Comparison of ENCODE assay signal across 20 cellular contexts in genomic region chr14:84825481-84825880, GRCh38.
DNase-seq lines count a peak whose midpoint lies in the region; ATAC-seq, FAIRE-seq and TF ChIP-seq lines count a peak whose summit lies in the region.
"Had no signal": no experiment of that assay in that cellular context is flagged by ENCODE, and none has a peak within 500 bp of the region (broad histone marks: within the 10 kb centered on the region; RNA-seq: fewer than 3 reads in every experiment).

No MANE protein-coding gene starts in this region.

- H3K27me3 ChIP-seq in breast epithelium: no peaks in the 10 kb centered on the region
- no peaks in the 10 kb centered on the region for H3K27me3 ChIP-seq in astrocyte (ENCODE audit: insufficient read depth, low read length)

- CTCF ChIA-PET in MCF 10A (lab: Yijun Ruan, JAX): interaction anchor here (0.6 kb wide), 1 partner anchor 90 kb away, joined by 4 read pairs; no protein-coding TSS in a partner anchor

- no peak overlapping the region for H2AFZ ChIP-seq in astrocyte (ENCODE audit: low read depth, low read length)

- H3K9me3 ChIP-seq in breast epithelium (no peaks in the 10 kb centered on the region), astrocyte (ENCODE audit: insufficient read depth, low read depth, low read length) (no peaks in the 10 kb centered on the region)
- H3K9me3 ChIP-seq: psoas muscle had no signal

- no peak overlapping the region for H3K4me3 ChIP-seq in breast epithelium
- no peak overlapping the region for H3K4me3 ChIP-seq in astrocyte (ENCODE audit: insufficient read depth, low read depth, low read length)
- no peak overlapping the region for H3K4me3 ChIP-seq in fibroblast of villous mesenchyme (ENCODE audit: low read depth, low read length)
- H3K4me3 ChIP-seq: psoas muscle had no signal

- H3K36me3 Mint-ChIP-seq in MCF 10A (ENCODE audit: insufficient read depth, unreplicated experiment) (no peaks in the 10 kb centered on the region), astrocyte (ENCODE audit: low read depth, unreplicated experiment) (no peaks in the 10 kb centered on the region)
- H3K36me3 Mint-ChIP-seq: activated naive CD4-positive, alpha-beta T cell treated with anti-CD3 and anti-CD28 coated beads, Interleukin-2, amount 10 ng/mL, durations not matched to agents 7 days and 5 days; CD8-positive, alpha-beta T cell; naive thymus-derived CD8-positive, alpha-beta T cell had no signal

- peak overlapping the region; percentile 10 for H3K4me2 ChIP-seq in astrocyte (ENCODE audit: low read length)

- DNase-seq in MCF 10A (ENCODE audit: unreplicated experiment) (peak; percentile 88), breast epithelium (ENCODE audit: low spot score in 2 of 2) (no peak), astrocyte (ENCODE audit: low read depth) (peak; percentile 56), fibroblast of villous mesenchyme (ENCODE audit: low read depth) (peak; percentile 1), NCI-H1048 (lab: John Stamatoyannopoulos, UW) (no peak), DMS153 treated with DMSO at 0.1 percent for 48 hours (lab: John Stamatoyannopoulos, UW; ENCODE audit: unreplicated experiment) (no peak), foreskin melanocyte (no peak)
- DNase-seq: 8988T; activated CD8-positive, alpha-beta memory T cell treated with anti-CD3 and anti-CD28 coated beads, Interleukin-2, amount 50 U/mL, for 48 hours; activated naive CD4-positive, alpha-beta T cell treated with anti-CD3 and anti-CD28 coated beads, Interleukin-2, amount 10 ng/mL, durations not matched to agents 7 days and 5 days; CD8-positive, alpha-beta T cell; GF-D8; left ventricle myocardium superior; naive thymus-derived CD8-positive, alpha-beta T cell; NCI-H2107; NCI-H82; psoas muscle had no signal

- TF ChIP-seq CTCF in MCF 10A (IDR thresholded peaks at IDR 0.05; ENCODE audit: unreplicated experiment): no peak
- TF ChIP-seq CTCF in breast epithelium (IDR thresholded peaks at IDR 0.05): no peak
- TF ChIP-seq CTCF in astrocyte (IDR thresholded peaks at IDR 0.05; ENCODE audit: insufficient read depth, low read depth, low read length): no peak
- no peak for TF ChIP-seq CTCF in fibroblast of villous mesenchyme (IDR thresholded peaks at IDR 0.05; ENCODE audit: insufficient read depth, low read depth, low read length)

- peaks cover 24% of the 10 kb centered on the region for H3K4me1 Mint-ChIP-seq in MCF 10A (ENCODE audit: insufficient read depth, unreplicated experiment)
- peaks cover 14% of the 10 kb centered on the region for H3K4me1 Mint-ChIP-seq in astrocyte (ENCODE audit: low read depth, unreplicated experiment)
- H3K4me1 Mint-ChIP-seq: activated naive CD4-positive, alpha-beta T cell treated with anti-CD3 and anti-CD28 coated beads, Interleukin-2, amount 10 ng/mL, durations not matched to agents 7 days and 5 days; naive thymus-derived CD8-positive, alpha-beta T cell had no signal

- POLR2A ChIA-PET in MCF 10A (lab: Yijun Ruan, JAX): interaction anchor here (1.1 to 1.6 kb wide), 5 partner anchors 13 to 32 kb away, joined by 3 to 11 read pairs (median 3); no protein-coding TSS in a partner anchor

- no peaks in the 10 kb centered on the region for H3K79me2 ChIP-seq in astrocyte (ENCODE audit: insufficient read depth, low read length)

- intact Hi-C loops in MCF 10A (cut with micrococcal nuclease): no loop called here
- intact Hi-C loops in breast epithelium (cut with DNase I; ENCODE audit: low total_unique reads): no loop called here

- no peak for ATAC-seq in GM21576 (IDR thresholded peaks at IDR 0.05; ENCODE audit: unreplicated experiment)
- ATAC-seq: activated CD4-positive, CD25-positive, alpha-beta regulatory T cell treated with anti-CD3 and anti-CD28 coated beads, Interleukin-2, amount 50 U/mL, for 24 hours; CD8-positive, alpha-beta T cell; left ventricle myocardium superior; naive thymus-derived CD8-positive, alpha-beta T cell; psoas muscle had no signal

- no peaks in the 10 kb centered on the region for H4K20me1 ChIP-seq in astrocyte (ENCODE audit: insufficient read depth, low read length)

- no peaks in the 10 kb centered on the region for H3K27me3 Mint-ChIP-seq in MCF 10A (ENCODE audit: insufficient read depth, unreplicated experiment)
- peaks cover 3% of the 10 kb centered on the region for H3K27me3 Mint-ChIP-seq in astrocyte (ENCODE audit: low read depth, unreplicated experiment)
- H3K27me3 Mint-ChIP-seq: activated naive CD4-positive, alpha-beta T cell treated with anti-CD3 and anti-CD28 coated beads, Interleukin-2, amount 10 ng/mL, durations not matched to agents 7 days and 5 days; naive thymus-derived CD8-positive, alpha-beta T cell had no signal

- TF ChIP-seq POLR2A in breast epithelium (IDR thresholded peaks at IDR 0.05): no peak

- no peaks in the 10 kb centered on the region for H3K36me3 ChIP-seq in breast epithelium
- no peaks in the 10 kb centered on the region for H3K36me3 ChIP-seq in astrocyte (ENCODE audit: insufficient read depth, low read length)

- no peaks in the 10 kb centered on the region for H3K9me3 Mint-ChIP-seq in MCF 10A (ENCODE audit: unreplicated experiment)
- peaks cover 5% of the 10 kb centered on the region for H3K9me3 Mint-ChIP-seq in astrocyte (ENCODE audit: unreplicated experiment)

- no peak overlapping the region for H3K9ac ChIP-seq in astrocyte (ENCODE audit: low read length)

- no peak for FAIRE-seq in astrocyte (lab: Jason Lieb, UNC)

- H3K4me1 ChIP-seq in breast epithelium: no peaks in the 10 kb centered on the region
- peaks cover 3% of the 10 kb centered on the region for H3K4me1 ChIP-seq in astrocyte (ENCODE audit: insufficient read depth, low read length)
- H3K4me1 ChIP-seq: psoas muscle had no signal

- no peak overlapping the region for H3K27ac ChIP-seq in breast epithelium
- H3K27ac ChIP-seq in astrocyte (ENCODE audit: low read depth, low read length): no peak overlapping the region
- H3K27ac ChIP-seq: psoas muscle had no signal

- no TSS peak for BruUV-seq in MCF 10A (replicated peaks; lab: Mats Ljungman, UMichigan)

- no peak overlapping the region for H3K4me3 Mint-ChIP-seq in MCF 10A (ENCODE audit: unreplicated experiment)
- H3K4me3 Mint-ChIP-seq in astrocyte (ENCODE audit: unreplicated experiment): no peak overlapping the region
- H3K4me3 Mint-ChIP-seq: activated naive CD4-positive, alpha-beta T cell treated with anti-CD3 and anti-CD28 coated beads, Interleukin-2, amount 10 ng/mL, durations not matched to agents 7 days and 5 days; CD8-positive, alpha-beta T cell; naive thymus-derived CD8-positive, alpha-beta T cell; T-helper 1 cell treated with Interleukin-12 subunit alpha and Interleukin-12 subunit beta and Interleukin-4 antibody, amounts not matched to agents 30 μg/mL and 1 μg/mL, for 36 hours had no signal

- H3K27ac Mint-ChIP-seq in MCF 10A (ENCODE audit: low read depth, unreplicated experiment) (peak overlapping the region; percentile 86), astrocyte (ENCODE audit: unreplicated experiment) (peak overlapping the region; percentile 27)
- H3K27ac Mint-ChIP-seq: activated naive CD4-positive, alpha-beta T cell treated with anti-CD3 and anti-CD28 coated beads, Interleukin-2, amount 10 ng/mL, durations not matched to agents 7 days and 5 days; CD8-positive, alpha-beta T cell; naive thymus-derived CD8-positive, alpha-beta T cell; T-helper 1 cell treated with Interleukin-12 subunit alpha and Interleukin-12 subunit beta and Interleukin-4 antibody, amounts not matched to agents 30 μg/mL and 1 μg/mL, for 36 hours had no signal

Comparison
In these comparisons a context has a peak if more than half of its experiments do, and no peak if none do; other contexts are left out.
1. DNase-seq: peak in MCF 10A (single experiment), astrocyte (single experiment) and fibroblast of villous mesenchyme (single experiment); none in breast epithelium (0 of 2), NCI-H1048 (single experiment), DMS153 treated with DMSO at 0.1 percent for 48 hours (single experiment) and foreskin melanocyte (single experiment).